In the genomic region with DNA sequence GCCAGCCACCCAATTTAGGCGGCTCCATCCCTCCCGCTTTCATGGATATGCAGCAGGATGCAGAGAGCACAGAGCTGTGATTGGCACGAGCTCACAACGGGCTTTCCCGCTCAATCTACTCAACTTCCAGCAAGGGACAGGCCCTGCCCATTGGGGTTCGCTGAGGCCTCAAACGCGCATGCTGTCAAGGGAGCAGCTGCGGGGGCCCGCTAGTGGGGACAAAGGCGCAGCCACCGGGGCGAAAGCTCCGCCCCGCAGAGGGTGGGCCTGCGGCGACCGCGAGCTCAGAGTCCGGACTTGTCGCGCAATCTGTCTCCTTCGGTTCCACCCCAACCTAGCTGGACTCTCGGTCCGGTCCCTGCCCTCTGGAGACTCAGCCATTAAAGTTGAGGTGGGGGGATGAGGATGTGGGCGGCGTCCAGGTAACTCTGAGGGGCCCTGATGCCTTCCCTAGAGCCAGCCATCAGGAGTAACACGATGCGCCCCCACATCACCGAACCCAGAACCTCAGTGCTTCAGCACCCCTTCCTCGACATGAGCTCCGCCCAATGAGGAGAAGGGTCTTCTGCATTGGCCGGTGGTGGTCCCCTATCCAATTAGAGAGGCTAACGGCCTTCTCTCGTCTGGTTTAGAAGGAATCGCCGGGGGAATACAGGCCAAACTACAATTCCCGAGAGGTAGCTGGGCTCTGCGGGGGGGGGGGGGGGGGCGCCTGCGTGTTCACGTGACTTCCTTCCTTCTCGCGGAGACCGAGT, we compare ENCODE assay signal across 8 cellular contexts. TPM values are rescaled to one million over a fixed set of nuclear protein-coding genes. Genes with fewer than 3 reads are reported as not detected.
A peak's percentile ranks its signal among the peaks of the same experiment; 100 is the strongest.
DNase-seq lines count a peak whose midpoint lies in the region; ATAC-seq and TF ChIP-seq lines count a peak whose summit lies in the region.

No MANE protein-coding gene starts in this region.

- H3K4me1 Mint-ChIP-seq in nephron progenitor cell, result peaks cover 67% of the 10 kb centered on the region
- peaks cover 62% of the 10 kb centered on the region for H3K4me1 Mint-ChIP-seq in stimulated activated naive CD8-positive, alpha-beta T cell treated with anti-CD3 and anti-CD28 coated beads, Interleukin-15, amount 100 ng/mL, for 72 hours

- H3K18ac ChIP-seq in IMR-90 (ENCODE audit: low read depth, low read length), result peak overlapping the region; percentile 96

- peaks cover 6 to 35% of the 10 kb centered on the region in 2 experiments; a peak in 2 of 4 replicates for H3K79me1 ChIP-seq in IMR-90 (ENCODE audit: low read depth in 1 of 2, low read length in 2 of 2)

- peak overlapping the region; percentile 99 to 100 for H4K8ac ChIP-seq in IMR-90 (ENCODE audit: low read depth in 2 of 2, low read length in 2 of 2)

- H3K4me1 ChIP-seq in IMR-90 (ENCODE audit: control insufficient read depth, insufficient read depth, low read length), result peaks cover 18% of the 10 kb centered on the region

- intact Hi-C loops in IMR-90 (cut with micrococcal nuclease), result loop anchor here (1.0 to 10.0 kb wide), 2 partner anchors 145 to 240 kb away; no protein-coding TSS in a partner anchor

- H4K5ac ChIP-seq in IMR-90 (ENCODE audit: low read depth, low read length), result peak overlapping the region; percentile 100

- peak overlapping the region; percentile 98 for H3K4me2 ChIP-seq in IMR-90 (ENCODE audit: low read depth, low read length)

- TF ChIP-seq POLR2A in IMR-90 (IDR thresholded peaks at IDR 0.05; ENCODE audit: low read depth, low read length), result peak; percentile 16; the same call in 1 of the 2 replicates

- H3K36me3 ChIP-seq in IMR-90 (ENCODE audit: control insufficient read depth, insufficient read depth, low read length), result no peaks in the 10 kb centered on the region

- no peak; the same call in 1 of the 2 replicates for TF ChIP-seq CTCF in IMR-90 (conservative IDR thresholded peaks at IDR 0.05; ENCODE audit: low read depth, low read length)
- no peak for TF ChIP-seq CTCF in nephron progenitor cell (IDR thresholded peaks at IDR 0.05)

- H2BK20ac ChIP-seq in IMR-90 (ENCODE audit: low read depth, low read length), result peak overlapping the region; percentile 57; the same call in 1 of the 2 replicates

- peak overlapping the region; percentile 59 for H3K4me3 ChIP-seq in IMR-90 (ENCODE audit: insufficient read depth, low read depth, low read length)

- H3K9me3 Mint-ChIP-seq in nephron progenitor cell, result no peaks in the 10 kb centered on the region
- H3K9me3 Mint-ChIP-seq in stimulated activated naive CD8-positive, alpha-beta T cell treated with anti-CD3 and anti-CD28 coated beads, Interleukin-15, amount 100 ng/mL, for 72 hours, result no peaks in the 10 kb centered on the region

- peak; percentile 63 for ATAC-seq in GM21515 (IDR thresholded peaks at IDR 0.05; ENCODE audit: unreplicated experiment)
- ATAC-seq in IMR-90 (ENCODE audit: low read depth), result peak; percentile 66
- ATAC-seq in stimulated activated naive CD8-positive, alpha-beta T cell treated with anti-CD3 and anti-CD28 coated beads, Interleukin-15, amount 100 ng/mL, for 72 hours, result peak; percentile 74

- POLR2A ChIA-PET in IMR-90 (lab: Charles Lee; ENCODE audit: unreplicated experiment), result interaction anchor here (0.6 to 0.7 kb wide), 5 partner anchors 37 to 487 kb away, joined by 3 to 5 read pairs (median 3); no protein-coding TSS in a partner anchor

- peak overlapping the region; percentile 92; the same call in 2 of the 3 replicates for H2BK15ac ChIP-seq in IMR-90 (ENCODE audit: low read depth, low read length)

- CTCF ChIA-PET in IMR-90 (lab: Yijun Ruan, JAX), result interaction anchor here (1.1 to 2.6 kb wide), 2 partner anchors 11 to 19 kb away, joined by 3 to 10 read pairs; no protein-coding TSS in a partner anchor

- peak overlapping the region; percentile 98 for H3K23ac ChIP-seq in IMR-90 (ENCODE audit: low read depth, low read length)

- H2BK120ac ChIP-seq in IMR-90 (ENCODE audit: low read depth, low read length), result peak overlapping the region; percentile 91

- peaks cover 20% of the 10 kb centered on the region for H3K9me1 ChIP-seq in IMR-90 (ENCODE audit: insufficient read depth, low read length)

- H4K20me1 ChIP-seq in IMR-90 (ENCODE audit: insufficient read depth, low read length), result peaks cover 8% of the 10 kb centered on the region; the same call in 1 of the 2 replicates

- H3K27me3 Mint-ChIP-seq in nephron progenitor cell (ENCODE audit: low read depth, poor library complexity), result no peaks in the 10 kb centered on the region
- H3K27me3 Mint-ChIP-seq in stimulated activated naive CD8-positive, alpha-beta T cell treated with anti-CD3 and anti-CD28 coated beads, Interleukin-15, amount 100 ng/mL, for 72 hours, result no peaks in the 10 kb centered on the region

- H3K14ac ChIP-seq in IMR-90 (replicated peaks; ENCODE audit: low read depth, low read length), result peak overlapping the region; percentile 99

- dilution Hi-C loops in IMR-90 (cut with HindIII; ENCODE audit: low sequenced_read_pairs, unreplicated experiment), result no loop called here

- H3K4me3 Mint-ChIP-seq in nephron progenitor cell, result peak overlapping the region; percentile 85
- H3K4me3 Mint-ChIP-seq in stimulated activated naive CD8-positive, alpha-beta T cell treated with anti-CD3 and anti-CD28 coated beads, Interleukin-15, amount 100 ng/mL, for 72 hours, result peak overlapping the region; percentile 83 to 90

- H3K4ac ChIP-seq in IMR-90 (ENCODE audit: low read depth, low read length), result peak overlapping the region; percentile 100

- no peaks in the 10 kb centered on the region for H3K9me3 ChIP-seq in IMR-90 (ENCODE audit: control insufficient read depth, insufficient read depth, low read length)

- peak overlapping the region; percentile 67 for H2AK5ac ChIP-seq in IMR-90 (ENCODE audit: low read depth, low read length)

- peak overlapping the region; percentile 93 for H2AFZ ChIP-seq in IMR-90 (replicated peaks; ENCODE audit: low read length, poor library complexity)

- DNase-seq in DMS153 (lab: John Stamatoyannopoulos, UW), result peak; percentile 97
- DNase-seq in IMR-90, result peak; percentile 61
- peak; percentile 91 for DNase-seq in RPMI8226
- DNase-seq in activated effector memory CD4-positive, alpha-beta T cell treated with Interleukin-2 at 50 U/mL for 16 hours, result peak; percentile 79
- peak; percentile 46 for DNase-seq in fibroblast of the conjunctiva (ENCODE audit: low read depth)
- DNase-seq in nephron progenitor cell, result peak; percentile 84
- DNase-seq in stimulated activated naive CD8-positive, alpha-beta T cell treated with anti-CD3 and anti-CD28 coated beads, Interleukin-15, amount 100 ng/mL, for 72 hours, result peak; percentile 88 to 95

- H2BK5ac ChIP-seq in IMR-90 (ENCODE audit: low read depth, low read length, poor library complexity, severe bottlenecking), result peak overlapping the region; percentile 94

- H2AK9ac ChIP-seq in IMR-90 (replicated peaks; ENCODE audit: low read depth, low read length, poor library complexity), result peak overlapping the region; percentile 95

- peak overlapping the region; percentile 83 for H3K56ac ChIP-seq in IMR-90 (ENCODE audit: extremely low read depth, insufficient read depth, low read length)

- WGBS in IMR-90 (ENCODE audit: extremely low coverage in 2 of 2, insufficient read length in 1 of 2), 2 experiments, result 0% methylated on average over 2 of the region's 45 CpGs; no CpG with 5 or more reads in 1 of the 2 experiments

- no peak for TF ChIP-seq RAD21 in IMR-90 (IDR thresholded peaks at IDR 0.05; ENCODE audit: low read length)

- peak overlapping the region; percentile 90 for H3K9ac ChIP-seq in IMR-90 (ENCODE audit: low read depth, low read length)

- BruUV-seq in IMR-90 (replicated peaks; lab: Mats Ljungman, UMichigan), result no TSS peak

- H3K27ac Mint-ChIP-seq in nephron progenitor cell, result peak overlapping the region; percentile 60
- peak overlapping the region; percentile 96 for H3K27ac Mint-ChIP-seq in stimulated activated naive CD8-positive, alpha-beta T cell treated with anti-CD3 and anti-CD28 coated beads, Interleukin-15, amount 100 ng/mL, for 72 hours

- peak overlapping the region; percentile 95 for H3K27ac ChIP-seq in IMR-90 (ENCODE audit: insufficient read depth, low read length)

- peak overlapping the region; percentile 97 for H4K91ac ChIP-seq in IMR-90 (ENCODE audit: insufficient read depth, low read depth, low read length)

- no peaks in the 10 kb centered on the region for H3K36me3 Mint-ChIP-seq in nephron progenitor cell (ENCODE audit: low read depth)

- in situ Hi-C loops in IMR-90 (cut with MboI; ENCODE audit: low sequenced_read_pairs), result no loop called here

- H3K27me3 ChIP-seq in IMR-90 (ENCODE audit: control insufficient read depth, insufficient read depth, low read length), result no peaks in the 10 kb centered on the region

TF ChIP-seq in IMR-90, 13 proteins besides CTCF, POLR2A, EP300 and RAD21:
- TF ChIP-seq, protein P1, sequence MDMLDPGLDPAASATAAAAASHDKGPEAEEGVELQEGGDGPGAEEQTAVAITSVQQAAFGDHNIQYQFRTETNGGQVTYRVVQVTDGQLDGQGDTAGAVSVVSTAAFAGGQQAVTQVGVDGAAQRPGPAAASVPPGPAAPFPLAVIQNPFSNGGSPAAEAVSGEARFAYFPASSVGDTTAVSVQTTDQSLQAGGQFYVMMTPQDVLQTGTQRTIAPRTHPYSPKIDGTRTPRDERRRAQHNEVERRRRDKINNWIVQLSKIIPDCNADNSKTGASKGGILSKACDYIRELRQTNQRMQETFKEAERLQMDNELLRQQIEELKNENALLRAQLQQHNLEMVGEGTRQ (IDR thresholded peaks at IDR 0.05; ENCODE audit: low read depth, low read length), result peak; percentile 83
- TF ChIP-seq MXI1 (IDR thresholded peaks at IDR 0.05; ENCODE audit: borderline replicate concordance, low read depth, low read length) (no peak), MAZ (IDR thresholded peaks at IDR 0.05; ENCODE audit: borderline replicate concordance, low read depth, low read length) (peak; percentile 23; the same call in 1 of the 2 replicates), SMC3 (IDR thresholded peaks at IDR 0.05; ENCODE audit: low read depth, low read length) (no peak), MAFK (IDR thresholded peaks at IDR 0.05; ENCODE audit: low read depth, low read length) (no peak)

RNA-seq across cellular contexts. Expression of gene NFATC3, which starts 0.5 kb away (rescaled TPM):
- total RNA-seq in IMR-90 (2012; rRNA removed), result 14.7 and 21.5 TPM in 2 replicates
- polyA plus RNA-seq in IMR-90 (2012; rRNA removed), result 6.3 TPM in 2 replicates
- polyA plus RNA-seq in IMR-90 (2012; cell fraction: cytosol; rRNA removed), result 3.6 and 3.7 TPM in 2 replicates
- 2.5 and 8.2 TPM in 2 replicates for polyA plus RNA-seq in IMR-90 (2012; cell fraction: nucleus; rRNA removed; ENCODE audit: low replicate concordance)

Comparison
In these comparisons a context has a peak if more than half of its experiments do, and no peak if none do; other contexts are left out.
1. Peak in every context shown above with its lines: DNase-seq, ATAC-seq, H3K4me3 ChIP-seq and H3K27ac ChIP-seq.
2. DNase-seq: peak in every context shown above with its lines; median percentile 97 in DMS153; 92 in stimulated activated naive CD8-positive, alpha-beta T cell treated with anti-CD3 and anti-CD28 coated beads, Interleukin-15, amount 100 ng/mL, for 72 hours; 91 in RPMI8226; 84 in nephron progenitor cell; 79 in activated effector memory CD4-positive, alpha-beta T cell treated with Interleukin-2 at 50 U/mL for 16 hours; 61 in IMR-90; 46 in fibroblast of the conjunctiva.